Comparison of ENCODE assay signal across 17 cellular contexts in the genomic region with DNA sequence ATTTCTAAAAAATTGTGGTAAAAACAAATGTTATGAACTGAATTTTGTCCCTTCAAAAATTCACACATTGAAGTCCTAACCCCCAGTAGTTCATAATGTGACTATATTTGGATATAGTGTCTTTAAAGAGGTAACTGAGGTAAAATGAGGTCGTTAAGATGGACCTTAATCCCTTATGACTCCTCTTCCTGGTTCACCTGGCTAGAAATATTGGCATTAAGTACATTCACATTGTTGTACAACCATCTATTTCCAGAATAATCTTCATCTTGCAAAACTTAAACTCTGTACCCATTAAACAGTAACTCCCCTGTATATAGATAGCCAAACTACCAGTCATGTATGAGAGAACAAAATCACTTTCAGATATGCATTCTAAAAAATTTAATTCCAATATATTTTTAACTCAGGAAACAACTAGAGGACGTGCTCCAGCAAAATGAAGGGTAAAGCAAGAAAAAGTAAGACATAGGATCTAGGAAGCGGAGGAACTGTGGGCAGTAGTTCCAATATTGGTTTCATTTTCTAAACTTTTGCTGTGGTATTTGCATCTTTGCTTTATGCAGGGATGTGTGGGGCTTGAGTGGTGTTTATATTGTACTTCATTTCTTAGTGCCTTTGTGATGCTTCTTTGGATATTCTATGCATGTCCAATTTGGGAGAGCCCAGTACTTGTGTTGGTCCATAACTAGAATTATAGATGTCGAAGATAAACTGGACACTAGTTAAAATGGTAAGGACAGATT. TPM values are rescaled to one million over a fixed set of nuclear protein-coding genes. Genes with fewer than 3 reads are reported as not detected.
DNase-seq lines count a peak whose midpoint lies in the region; ATAC-seq and TF ChIP-seq lines count a peak whose summit lies in the region.
"Had no signal": no experiment of that assay in that cellular context is flagged by ENCODE, and none has a peak within 500 bp of the region (broad histone marks: within the 10 kb centered on the region; RNA-seq: fewer than 3 reads in every experiment).

No MANE protein-coding gene starts in this region.

- peak overlapping the region; percentile 65 for H3K27ac Mint-ChIP-seq in activated naive CD8-positive, alpha-beta T cell treated with anti-CD3 and anti-CD28 coated beads, Interleukin-2, amount 10 ng/mL, durations not matched to agents 7 days and 5 days
- no peak overlapping the region for H3K27ac Mint-ChIP-seq in activated naive CD8-positive, alpha-beta T cell treated with anti-CD3 and anti-CD28 coated beads for 36 hours
- H3K27ac Mint-ChIP-seq in T-helper 17 cell (peak overlapping the region; percentile 89), endothelial cell (ENCODE audit: unreplicated experiment) (peak overlapping the region; percentile 4), HFFc6 (no peak overlapping the region)
- H3K27ac Mint-ChIP-seq in stimulated activated naive B cell treated with anti-CD40 and anti-IgM and Interleukin-4, amounts not matched to agents 10 μg/mL and 1 μg/mL and 100 μg/mL, for 72 hours: peak overlapping the region; percentile 68
- H3K27ac Mint-ChIP-seq: activated naive CD4-positive, alpha-beta T cell treated with anti-CD3 and anti-CD28 coated beads for 36 hours had no signal

- POLR2A ChIA-PET in activated naive CD8-positive, alpha-beta T cell treated with anti-CD3 and anti-CD28 coated beads, Interleukin-2, amount 10 ng/mL, durations not matched to agents 7 days and 5 days (lab: Charles Lee): no interaction called here

- H3K9me3 ChIP-seq in T-helper 17 cell (ENCODE audit: control insufficient read depth, low read length, poor library complexity, severe bottlenecking): no peaks in the 10 kb centered on the region
- H3K9me3 ChIP-seq: gastroesophageal sphincter, left lung, ovary, vagina had no signal

- peaks cover 3% of the 10 kb centered on the region for H3K9me3 Mint-ChIP-seq in activated naive CD8-positive, alpha-beta T cell treated with anti-CD3 and anti-CD28 coated beads, Interleukin-2, amount 10 ng/mL, durations not matched to agents 7 days and 5 days
- peaks cover 6% of the 10 kb centered on the region for H3K9me3 Mint-ChIP-seq in activated naive CD8-positive, alpha-beta T cell treated with anti-CD3 and anti-CD28 coated beads for 36 hours
- H3K9me3 Mint-ChIP-seq in endothelial cell (ENCODE audit: unreplicated experiment): no peaks in the 10 kb centered on the region
- peaks cover 0 to 3% of the 10 kb centered on the region in 2 donors for H3K9me3 Mint-ChIP-seq in stimulated activated naive B cell treated with anti-CD40 and anti-IgM and Interleukin-4, amounts not matched to agents 10 μg/mL and 1 μg/mL and 100 μg/mL, for 72 hours
- no peaks in the 10 kb centered on the region for H3K9me3 Mint-ChIP-seq in HFFc6
- H3K9me3 Mint-ChIP-seq: activated naive CD4-positive, alpha-beta T cell treated with anti-CD3 and anti-CD28 coated beads for 36 hours had no signal

- DNase-seq in activated naive CD8-positive, alpha-beta T cell treated with anti-CD3 and anti-CD28 coated beads, Interleukin-2, amount 10 ng/mL, durations not matched to agents 7 days and 5 days: no peak
- DNase-seq in activated naive CD8-positive, alpha-beta T cell treated with anti-CD3 and anti-CD28 coated beads for 36 hours: no peak
- DNase-seq in T-helper 17 cell (no peak), endothelial cell (ENCODE audit: low spot score) (no peak), mesenteric fat pad (ENCODE audit: low spot score) (no peak), HFFc6 (no peak)
- no peak for DNase-seq in stimulated activated naive B cell treated with anti-CD40 and anti-IgM and Interleukin-4, amounts not matched to agents 10 μg/mL and 1 μg/mL and 100 μg/mL, for 72 hours
- DNase-seq in activated CD4-positive, CD25-positive, alpha-beta regulatory T cell (lab: John Stamatoyannopoulos, UW): no peak
- DNase-seq: activated naive CD4-positive, alpha-beta T cell treated with anti-CD3 and anti-CD28 coated beads for 36 hours; brain microvascular endothelial cell; DND-41; left lung; NCI-H2029; ovary; stimulated activated CD4-positive, alpha-beta T cell treated with anti-CD3 and anti-CD28 coated beads, Interleukin-2, amount 100 ng/mL, for 24 hours had no signal

- peak; percentile 32 for ATAC-seq in activated naive CD8-positive, alpha-beta T cell treated with anti-CD3 and anti-CD28 coated beads, Interleukin-2, amount 10 ng/mL, durations not matched to agents 7 days and 5 days (ENCODE audit: low read depth)
- peak; percentile 36 for ATAC-seq in T-helper 17 cell
- no peak for ATAC-seq in stimulated activated naive B cell treated with anti-CD40 and anti-IgM and Interleukin-4, amounts not matched to agents 10 μg/mL and 1 μg/mL and 100 μg/mL, for 72 hours (replicated peaks)
- ATAC-seq: gastroesophageal sphincter, left lung had no signal

- peaks cover 21% of the 10 kb centered on the region for H3K36me3 Mint-ChIP-seq in activated naive CD8-positive, alpha-beta T cell treated with anti-CD3 and anti-CD28 coated beads, Interleukin-2, amount 10 ng/mL, durations not matched to agents 7 days and 5 days
- peaks cover 8% of the 10 kb centered on the region for H3K36me3 Mint-ChIP-seq in activated naive CD8-positive, alpha-beta T cell treated with anti-CD3 and anti-CD28 coated beads for 36 hours
- H3K36me3 Mint-ChIP-seq in T-helper 17 cell (ENCODE audit: low read depth): no peaks in the 10 kb centered on the region
- peaks cover 12% of the 10 kb centered on the region for H3K36me3 Mint-ChIP-seq in endothelial cell (ENCODE audit: low read depth, unreplicated experiment)
- peaks cover 6 to 21% of the 10 kb centered on the region in 2 donors for H3K36me3 Mint-ChIP-seq in stimulated activated naive B cell treated with anti-CD40 and anti-IgM and Interleukin-4, amounts not matched to agents 10 μg/mL and 1 μg/mL and 100 μg/mL, for 72 hours
- H3K36me3 Mint-ChIP-seq in HFFc6 (ENCODE audit: low read depth): peaks cover 15% of the 10 kb centered on the region; the same call in 1 of the 2 replicates

- peaks cover 46% of the 10 kb centered on the region for H3K4me1 Mint-ChIP-seq in activated naive CD8-positive, alpha-beta T cell treated with anti-CD3 and anti-CD28 coated beads, Interleukin-2, amount 10 ng/mL, durations not matched to agents 7 days and 5 days
- peaks cover 58% of the 10 kb centered on the region for H3K4me1 Mint-ChIP-seq in activated naive CD8-positive, alpha-beta T cell treated with anti-CD3 and anti-CD28 coated beads for 36 hours
- H3K4me1 Mint-ChIP-seq in T-helper 17 cell (peaks cover 51% of the 10 kb centered on the region), endothelial cell (ENCODE audit: unreplicated experiment) (peaks cover 43% of the 10 kb centered on the region), HFFc6 (ENCODE audit: low read depth) (peaks cover 37% of the 10 kb centered on the region)
- H3K4me1 Mint-ChIP-seq in stimulated activated naive B cell treated with anti-CD40 and anti-IgM and Interleukin-4, amounts not matched to agents 10 μg/mL and 1 μg/mL and 100 μg/mL, for 72 hours: peaks cover 39 to 59% of the 10 kb centered on the region in 2 donors

- peak overlapping the region; percentile 40 for H3K4me3 Mint-ChIP-seq in activated naive CD8-positive, alpha-beta T cell treated with anti-CD3 and anti-CD28 coated beads, Interleukin-2, amount 10 ng/mL, durations not matched to agents 7 days and 5 days
- H3K4me3 Mint-ChIP-seq in activated naive CD8-positive, alpha-beta T cell treated with anti-CD3 and anti-CD28 coated beads for 36 hours: no peak overlapping the region
- H3K4me3 Mint-ChIP-seq in T-helper 17 cell: peak overlapping the region; percentile 78
- H3K4me3 Mint-ChIP-seq in endothelial cell (ENCODE audit: unreplicated experiment): peak overlapping the region; percentile 17
- no peak overlapping the region for H3K4me3 Mint-ChIP-seq in stimulated activated naive B cell treated with anti-CD40 and anti-IgM and Interleukin-4, amounts not matched to agents 10 μg/mL and 1 μg/mL and 100 μg/mL, for 72 hours
- no peak overlapping the region for H3K4me3 Mint-ChIP-seq in HFFc6
- H3K4me3 Mint-ChIP-seq: activated naive CD4-positive, alpha-beta T cell treated with anti-CD3 and anti-CD28 coated beads for 36 hours had no signal

- no peak for TF ChIP-seq CTCF in endothelial cell (IDR thresholded peaks at IDR 0.05; ENCODE audit: unreplicated experiment)
- no peak for TF ChIP-seq CTCF in HFFc6 (IDR thresholded peaks at IDR 0.05)

- H3K27me3 Mint-ChIP-seq in activated naive CD8-positive, alpha-beta T cell treated with anti-CD3 and anti-CD28 coated beads, Interleukin-2, amount 10 ng/mL, durations not matched to agents 7 days and 5 days: no peaks in the 10 kb centered on the region
- H3K27me3 Mint-ChIP-seq in activated naive CD8-positive, alpha-beta T cell treated with anti-CD3 and anti-CD28 coated beads for 36 hours: no peaks in the 10 kb centered on the region
- H3K27me3 Mint-ChIP-seq in T-helper 17 cell (no peaks in the 10 kb centered on the region), endothelial cell (ENCODE audit: unreplicated experiment) (no peaks in the 10 kb centered on the region), HFFc6 (ENCODE audit: insufficient read depth) (no peaks in the 10 kb centered on the region; the same call in 1 of the 2 replicates)
- no peaks in the 10 kb centered on the region for H3K27me3 Mint-ChIP-seq in stimulated activated naive B cell treated with anti-CD40 and anti-IgM and Interleukin-4, amounts not matched to agents 10 μg/mL and 1 μg/mL and 100 μg/mL, for 72 hours

RNA-seq across cellular contexts. Expression of a gene that starts 36.7 kb away (rescaled TPM):
- 1 to 10 TPM; 1.3 to 1.9 TPM for total RNA-seq in activated naive CD8-positive, alpha-beta T cell treated with anti-CD3 and anti-CD28 coated beads, Interleukin-2, amount 10 ng/mL, durations not matched to agents 7 days and 5 days
- total RNA-seq in activated naive CD8-positive, alpha-beta T cell treated with anti-CD3 and anti-CD28 coated beads for 36 hours: 1 to 10 TPM; 1.1 to 2.0 TPM
- total RNA-seq in T-helper 17 cell (1 to 10 TPM; 3.2 to 4.2 TPM), endothelial cell (ENCODE audit: unreplicated experiment) (2.9 TPM), mesenteric fat pad (3.6 TPM)
- total RNA-seq in HFFc6 (2021; fragmentation: NEBNext Ultra II Directional; extraction: Animal tissue kit (Norgen Biotek cat#: 25700)): 1 to 10 TPM in 1 of 6 experiments, under 1 TPM in 5; 0.51 to 1.5 (median 0.82) TPM

RNA-seq across cellular contexts. Expression of a gene that starts 59.1 kb away (rescaled TPM):
- 10 to 100 TPM; 37.2 to 42.2 TPM for total RNA-seq in activated naive CD8-positive, alpha-beta T cell treated with anti-CD3 and anti-CD28 coated beads, Interleukin-2, amount 10 ng/mL, durations not matched to agents 7 days and 5 days
- 10 to 100 TPM; 25.5 to 27.7 TPM for total RNA-seq in activated naive CD8-positive, alpha-beta T cell treated with anti-CD3 and anti-CD28 coated beads for 36 hours
- 10 to 100 TPM; 59.0 to 59.1 TPM for total RNA-seq in T-helper 17 cell
- total RNA-seq in endothelial cell (ENCODE audit: unreplicated experiment): 53.9 TPM
- total RNA-seq in mesenteric fat pad: 49.7 TPM
- total RNA-seq in HFFc6 (2021; fragmentation: NEBNext Ultra II Directional; extraction: Animal tissue kit (Norgen Biotek cat#: 25700)): 10 to 100 TPM; 37.3 to 48.3 (median 40.8) TPM

Comparison
In these comparisons a context has a peak if more than half of its experiments do, and no peak if none do; other contexts are left out.
1. H3K27ac Mint-ChIP-seq: peak in activated naive CD8-positive, alpha-beta T cell treated with anti-CD3 and anti-CD28 coated beads, Interleukin-2, amount 10 ng/mL, durations not matched to agents 7 days and 5 days (single experiment), T-helper 17 cell (single experiment), endothelial cell (single experiment) and stimulated activated naive B cell treated with anti-CD40 and anti-IgM and Interleukin-4, amounts not matched to agents 10 μg/mL and 1 μg/mL and 100 μg/mL, for 72 hours (single experiment); none in activated naive CD8-positive, alpha-beta T cell treated with anti-CD3 and anti-CD28 coated beads for 36 hours (single experiment) and HFFc6 (single experiment).
2. H3K4me3 Mint-ChIP-seq: peak in activated naive CD8-positive, alpha-beta T cell treated with anti-CD3 and anti-CD28 coated beads, Interleukin-2, amount 10 ng/mL, durations not matched to agents 7 days and 5 days (single experiment), T-helper 17 cell (single experiment) and endothelial cell (single experiment); none in activated naive CD8-positive, alpha-beta T cell treated with anti-CD3 and anti-CD28 coated beads for 36 hours (single experiment), stimulated activated naive B cell treated with anti-CD40 and anti-IgM and Interleukin-4, amounts not matched to agents 10 μg/mL and 1 μg/mL and 100 μg/mL, for 72 hours (0 of 2) and HFFc6 (single experiment).
3. ATAC-seq: peak in activated naive CD8-positive, alpha-beta T cell treated with anti-CD3 and anti-CD28 coated beads, Interleukin-2, amount 10 ng/mL, durations not matched to agents 7 days and 5 days (single experiment) and T-helper 17 cell (single experiment); none in stimulated activated naive B cell treated with anti-CD40 and anti-IgM and Interleukin-4, amounts not matched to agents 10 μg/mL and 1 μg/mL and 100 μg/mL, for 72 hours (0 of 2).